21 cellular contexts compared by ENCODE assay signal in genomic region chr11:82843057-82843795, GRCh38.
DNase-seq lines count a peak whose midpoint lies in the region; ATAC-seq and TF ChIP-seq lines count a peak whose summit lies in the region.
"Had no signal": no experiment of that assay in that cellular context is flagged by ENCODE, and none has a peak within 500 bp of the region (broad histone marks: within the 10 kb centered on the region; RNA-seq: fewer than 3 reads in every experiment).

No MANE protein-coding gene starts in this region.

- no peak overlapping the region for H3K27ac ChIP-seq in RWPE2 (ENCODE audit: poor library complexity, severe bottlenecking)
- H3K27ac ChIP-seq in substantia nigra (ENCODE audit: low read depth, low read length, poor library complexity, severe bottlenecking): peak overlapping the region; percentile 83
- H3K27ac ChIP-seq: 22Rv1 had no signal

- no peak for TF ChIP-seq CTCF in RWPE2 (IDR thresholded peaks at IDR 0.05; ENCODE audit: poor library complexity, severe bottlenecking)
- TF ChIP-seq CTCF in epithelial cell of esophagus (IDR thresholded peaks at IDR 0.05; ENCODE audit: insufficient read depth, low read depth, low read length, missing control alignments): no peak

- H3K9me3 ChIP-seq in RWPE2 (ENCODE audit: severe bottlenecking): no peaks in the 10 kb centered on the region
- H3K9me3 ChIP-seq: BE2C had no signal

- H3K27me3 ChIP-seq in RWPE2 (ENCODE audit: insufficient read depth, poor library complexity, severe bottlenecking): no peaks in the 10 kb centered on the region
- H3K27me3 ChIP-seq: BE2C had no signal

- no peak overlapping the region for H3K4me3 ChIP-seq in RWPE2 (ENCODE audit: severe bottlenecking)
- H3K4me3 ChIP-seq in epithelial cell of esophagus (ENCODE audit: low read length): no peak overlapping the region

- ATAC-seq in RWPE2 (ENCODE audit: low read depth): 0 out of 3 replicates have a peak, but pooled peaks have one; percentile 31
- ATAC-seq in HG02840 (IDR thresholded peaks at IDR 0.05; ENCODE audit: low FRiP score, unreplicated experiment): no peak
- ATAC-seq in HG02623 (IDR thresholded peaks at IDR 0.05; ENCODE audit: unreplicated experiment): no peak

- H3K36me3 ChIP-seq in RWPE2 (ENCODE audit: low read depth): no peaks in the 10 kb centered on the region

- DNase-seq in NK-92 treated with Interleukin-12 subunit alpha and Interleukin-12 subunit beta, amount 100 ng/mL, for 24 hours (lab: John Stamatoyannopoulos, UW): peak; percentile 5
- DNase-seq in NK-92 (lab: John Stamatoyannopoulos, UW; ENCODE audit: unreplicated experiment): no peak
- DNase-seq in RWPE2 (ENCODE audit: low spot score): no peak
- peak; percentile 15 for DNase-seq in epithelial cell of esophagus (ENCODE audit: low read depth)
- peak in 1 of 49 donors; percentile 15 for DNase-seq in substantia nigra (lab: John Stamatoyannopoulos, UW)
- DNase-seq in NOMO-1 (lab: John Stamatoyannopoulos, UW; ENCODE audit: unreplicated experiment in 2 of 2): no peak
- DNase-seq: ACHN, BE2C, DMS153, KBM-7, NCI-H1048, NCI-H1417, NCI-H1694 treated with DMSO at 0.1 percent for 48 hours, NCI-H2081, NCI-H2227 treated with DMSO at 0.1 percent for 48 hours, NCI-H526 treated with DMSO at 0.1 percent for 48 hours, OCI-M1, SHP77 had no signal

- H3K4me1 ChIP-seq in RWPE2 (ENCODE audit: insufficient read depth, poor library complexity, severe bottlenecking): no peaks in the 10 kb centered on the region
- H3K4me1 ChIP-seq: BE2C had no signal

Comparison
In these comparisons a context has a peak if more than half of its experiments do, and no peak if none do; other contexts are left out.
1. DNase-seq: peak in NK-92 treated with Interleukin-12 subunit alpha and Interleukin-12 subunit beta, amount 100 ng/mL, for 24 hours (single experiment) and epithelial cell of esophagus (single experiment); none in NK-92 (single experiment), RWPE2 (single experiment) and NOMO-1 (0 of 2).